ENCODE assay signal across 10 cellular contexts in the genomic region with DNA sequence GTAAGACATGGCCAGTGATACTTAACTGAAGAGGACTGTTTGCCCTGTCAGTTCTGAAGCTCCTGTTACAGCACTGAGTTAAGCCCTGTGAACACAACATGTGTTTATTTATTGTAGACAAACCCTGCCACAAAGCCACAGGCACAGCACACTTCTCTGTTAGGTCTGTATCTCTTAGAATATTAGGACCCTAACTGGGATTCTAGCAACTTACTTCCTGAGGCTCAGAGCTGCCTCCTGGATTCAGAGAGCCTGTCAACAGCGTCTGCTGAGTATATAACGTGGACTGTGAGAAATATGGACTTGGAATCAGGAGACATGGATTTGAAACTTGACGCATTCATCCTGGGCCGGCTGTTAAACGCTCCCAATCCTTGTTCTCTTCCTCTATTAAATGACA.
DNase-seq lines count a peak whose midpoint lies in the region; ATAC-seq and TF ChIP-seq lines count a peak whose summit lies in the region.
"Had no signal": no experiment of that assay in that cellular context is flagged by ENCODE, and none has a peak within 500 bp of the region (broad histone marks: within the 10 kb centered on the region; RNA-seq: fewer than 3 reads in every experiment).

No MANE protein-coding gene starts in this region.

- no peaks in the 10 kb centered on the region for H3K9me3 ChIP-seq in RWPE2 (ENCODE audit: severe bottlenecking)
- no peaks in the 10 kb centered on the region for H3K9me3 ChIP-seq in psoas muscle

- no peak for ATAC-seq in RWPE2 (ENCODE audit: low read depth)
- peak in 2 of 4 donors; percentile 39 to 50 for ATAC-seq in psoas muscle

- DNase-seq in Daoy (ENCODE audit: low read depth), result peak; percentile 52
- DNase-seq in RWPE2 (ENCODE audit: low spot score), result no peak
- DNase-seq in fibroblast of the aortic adventitia (ENCODE audit: low read depth), result peak; percentile 53
- DNase-seq in psoas muscle, result no peak
- DNase-seq in GM13977 (ENCODE audit: low spot score), result no peak
- DNase-seq in stimulated activated CD4-positive, alpha-beta T cell treated with anti-CD3 and anti-CD28 coated beads, Interleukin-2, amount 100 ng/mL, for 48 hours, result no peak
- no peak for DNase-seq in caudate nucleus (lab: John Stamatoyannopoulos, UW)
- DNase-seq in activated CD4-positive, alpha-beta T cell treated with anti-CD3 and anti-CD28 coated beads for 48 hours, result no peak
- DNase-seq: NCI-H345, T-helper 1 cell had no signal

- 22 to 34% (median 23%) methylated on average over 5 of the region's 5 CpGs for WGBS in psoas muscle, 3 donors

- H3K4me1 ChIP-seq in RWPE2 (ENCODE audit: insufficient read depth, poor library complexity, severe bottlenecking), result peaks cover 62% of the 10 kb centered on the region
- peaks cover 37% of the 10 kb centered on the region for H3K4me1 ChIP-seq in psoas muscle

- H3K27ac ChIP-seq in RWPE2 (ENCODE audit: poor library complexity, severe bottlenecking), result peak overlapping the region; percentile 99
- H3K27ac ChIP-seq in psoas muscle, result peak overlapping the region; percentile 83
- no peak overlapping the region for H3K27ac ChIP-seq in caudate nucleus (ENCODE audit: low read depth, low read length)

- H3K36me3 ChIP-seq in RWPE2 (ENCODE audit: low read depth) (no peaks in the 10 kb centered on the region), psoas muscle (ENCODE audit: insufficient read depth in 1 of 2, low read depth in 1 of 2) (no peaks in the 10 kb centered on the region)

- H3K4me3 ChIP-seq in RWPE2 (ENCODE audit: severe bottlenecking), result no peak overlapping the region
- H3K4me3 ChIP-seq in fibroblast of the aortic adventitia (ENCODE audit: low read depth, low read length), result no peak overlapping the region
- H3K4me3 ChIP-seq in psoas muscle, result no peak overlapping the region

- intact Hi-C loops in psoas muscle (cut with DNase I), result loop anchor here in 1 of 2 donors (5.0 kb wide), 1 partner anchor 83 kb away; no protein-coding TSS in a partner anchor

- TF ChIP-seq CTCF in RWPE2 (IDR thresholded peaks at IDR 0.05; ENCODE audit: poor library complexity, severe bottlenecking) (no peak), fibroblast of the aortic adventitia (IDR thresholded peaks at IDR 0.05; ENCODE audit: insufficient read depth, low read length) (no peak), psoas muscle (IDR thresholded peaks at IDR 0.05) (no peak), GM13977 (IDR thresholded peaks at IDR 0.05; ENCODE audit: extremely low read depth, insufficient read depth, missing control alignments) (no peak)

- in situ Hi-C loops in GM13977 (cut with MboI; ENCODE audit: low pct_unique_long_range_greater_than_20kb, low sequenced_read_pairs, unreplicated experiment), result no loop called here

- H3K27me3 ChIP-seq in RWPE2 (ENCODE audit: insufficient read depth, poor library complexity, severe bottlenecking) (no peaks in the 10 kb centered on the region), psoas muscle (ENCODE audit: insufficient read depth in 3 of 3, low read length in 2 of 3) (no peaks in the 10 kb centered on the region)

Comparison
In these comparisons a context has a peak if more than half of its experiments do, and no peak if none do; other contexts are left out.
1. DNase-seq: peak in Daoy (single experiment) and fibroblast of the aortic adventitia (single experiment); none in RWPE2 (single experiment), psoas muscle (0 of 2), GM13977 (single experiment), stimulated activated CD4-positive, alpha-beta T cell treated with anti-CD3 and anti-CD28 coated beads, Interleukin-2, amount 100 ng/mL, for 48 hours (0 of 2), caudate nucleus (0 of 61) and activated CD4-positive, alpha-beta T cell treated with anti-CD3 and anti-CD28 coated beads for 48 hours (single experiment).